8 cellular contexts compared by ENCODE assay signal in the genomic region with DNA sequence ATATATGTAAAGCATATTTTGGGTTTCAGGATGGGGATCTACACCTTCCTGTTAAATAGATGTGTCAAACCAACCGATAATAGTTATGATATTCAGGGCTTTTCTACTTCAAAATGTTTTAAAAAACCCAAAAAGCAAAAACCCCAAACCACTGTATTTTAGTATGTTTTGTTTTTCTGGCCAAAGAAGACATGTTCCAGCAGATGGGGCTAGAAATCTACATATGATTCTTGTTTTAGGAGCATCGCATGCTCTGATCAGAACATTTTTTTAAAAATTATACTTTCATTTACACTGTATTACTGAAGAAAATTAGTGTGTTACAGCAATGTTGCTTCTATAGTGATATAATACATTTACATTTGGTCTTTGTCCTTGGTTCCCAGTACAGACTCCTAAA. TPM values are rescaled to one million over a fixed set of nuclear protein-coding genes. Genes with fewer than 3 reads are reported as not detected.
A peak's percentile ranks its signal among the peaks of the same experiment; 100 is the strongest.
DNase-seq lines count a peak whose midpoint lies in the region; ATAC-seq, FAIRE-seq and TF ChIP-seq lines count a peak whose summit lies in the region.

No MANE protein-coding gene starts in this region.

- H3K36me3 ChIP-seq in cardiac muscle cell (no peaks in the 10 kb centered on the region), endothelial cell of umbilical vein (ENCODE audit: control insufficient read depth in 2 of 2, extremely low read depth in 1 of 2, insufficient read depth in 2 of 2, low read length in 2 of 2) (peaks cover 0 to 2% of the 10 kb centered on the region in 2 experiments), tibial artery (no peaks in the 10 kb centered on the region)

- intact Hi-C loops in Right ventricle myocardium superior (cut with DNase I), result no loop called here
- intact Hi-C loops in endothelial cell of umbilical vein (cut with micrococcal nuclease), result loop anchor here (2.0 kb wide), 1 partner anchor 36 kb away; no protein-coding TSS in a partner anchor
- intact Hi-C loops in tibial artery (cut with DNase I; ENCODE audit: low total_unique reads), result loop anchor here (5.0 kb wide), 1 partner anchor 36 kb away; no protein-coding TSS in a partner anchor
- intact Hi-C loops in left colon (cut with DNase I, micrococcal nuclease), result no loop called here

- ATAC-seq in Right ventricle myocardium superior (ENCODE audit: poor library complexity) (no peak), HG03442 (IDR thresholded peaks at IDR 0.05; ENCODE audit: unreplicated experiment) (peak; percentile 35), left colon (no peak)

- dilution Hi-C loops in endothelial cell of umbilical vein (cut with MboI; ENCODE audit: extremely low pct_ligation_motif_present, low sequenced_read_pairs), result no loop called here

- DNase-seq in cardiac muscle cell (ENCODE audit: low read depth in 1 of 2, low spot score in 1 of 2) (peak in 1 of 2 donors; percentile 60), Right ventricle myocardium superior (no peak), endothelial cell of umbilical vein (ENCODE audit: low read depth, low spot score) (peak; percentile 30), tibial artery (no peak), RWPE1 (ENCODE audit: low spot score) (no peak), left colon (no peak)
- DNase-seq in activated T-cell treated with anti-CD3 and anti-CD28 coated beads, Interleukin-2, amount 50 U/mL, for 48 hours, result no peak

- H3K9ac ChIP-seq in endothelial cell of umbilical vein (replicated peaks; ENCODE audit: extremely low read depth, insufficient read depth, low read length), result no peak overlapping the region

- CTCF ChIA-PET in endothelial cell of umbilical vein (lab: Charles Lee) (interaction anchor here (0.7 to 3.1 kb wide), 10 partner anchors 8 to 916 kb away, joined by 3 to 15 read pairs (median 3); partner anchors contain the start of gene RMND1), RWPE1 (lab: Yijun Ruan, JAX) (interaction anchor here (0.7 kb wide), 1 partner anchor 468 kb away, joined by 3 read pairs; no protein-coding TSS in a partner anchor)

- H3K27ac ChIP-seq in cardiac muscle cell, result no peak overlapping the region
- H3K27ac ChIP-seq in endothelial cell of umbilical vein (ENCODE audit: insufficient read depth, low read depth, low read length), result no peak overlapping the region
- H3K27ac ChIP-seq in tibial artery, result peak overlapping the region; percentile 69 to 74
- H3K27ac ChIP-seq in RWPE1, result no peak overlapping the region

- H3K4me1 ChIP-seq in cardiac muscle cell (ENCODE audit: low read depth) (no peaks in the 10 kb centered on the region), endothelial cell of umbilical vein (ENCODE audit: control insufficient read depth, extremely low read depth, insufficient read depth, low read length) (peaks cover 18% of the 10 kb centered on the region), tibial artery (peaks cover 0 to 95% (median 41%) of the 10 kb centered on the region in 4 donors)

- TF ChIP-seq POLR2A in endothelial cell of umbilical vein (IDR thresholded peaks at IDR 0.05; ENCODE audit: low read depth, low read length), result no peak

- H3K27me3 ChIP-seq in cardiac muscle cell (no peaks in the 10 kb centered on the region), endothelial cell of umbilical vein (ENCODE audit: control insufficient read depth in 2 of 2, insufficient read depth in 2 of 2, low read length in 2 of 2) (no peaks in the 10 kb centered on the region), tibial artery (no peaks in the 10 kb centered on the region)

- H3K79me2 ChIP-seq in endothelial cell of umbilical vein (ENCODE audit: control insufficient read depth, insufficient read depth, low read length), result peaks cover 16% of the 10 kb centered on the region

- POLR2A ChIA-PET in endothelial cell of umbilical vein (lab: Charles Lee) (no interaction called here), RWPE1 (lab: Yijun Ruan, JAX; ENCODE audit: low non-redundant PET) (no interaction called here)

- FAIRE-seq in endothelial cell of umbilical vein (lab: Jason Lieb, UNC), result no peak

- no peak overlapping the region for H2AFZ ChIP-seq in endothelial cell of umbilical vein (ENCODE audit: low read depth, low read length)

- no peaks in the 10 kb centered on the region for H3K9me1 ChIP-seq in endothelial cell of umbilical vein (replicated peaks; ENCODE audit: control insufficient read depth, extremely low read depth, insufficient read depth, low read length)

- H3K4me2 ChIP-seq in endothelial cell of umbilical vein (ENCODE audit: insufficient read depth, low read length), result no peak overlapping the region

- H3K9me3 ChIP-seq in cardiac muscle cell (ENCODE audit: low read depth) (no peaks in the 10 kb centered on the region), endothelial cell of umbilical vein (replicated peaks; ENCODE audit: control insufficient read depth, insufficient read depth, low read length) (no peaks in the 10 kb centered on the region), tibial artery (no peaks in the 10 kb centered on the region)

- TF ChIP-seq CTCF in cardiac muscle cell (IDR thresholded peaks at IDR 0.05; ENCODE audit: low read depth, low read length), result peak; percentile 50
- TF ChIP-seq CTCF in endothelial cell of umbilical vein (IDR thresholded peaks at IDR 0.05; ENCODE audit: extremely low read depth in 1 of 2, insufficient read depth in 1 of 2, low read depth in 1 of 2, low read length in 2 of 2), result peak in 1 of 2 donors; percentile 5
- peak; percentile 61 to 67 for TF ChIP-seq CTCF in tibial artery (IDR thresholded peaks at IDR 0.05)
- no peak for TF ChIP-seq CTCF in RWPE1 (conservative IDR thresholded peaks at IDR 0.05; ENCODE audit: low read depth)

- no peaks in the 10 kb centered on the region for H4K20me1 ChIP-seq in endothelial cell of umbilical vein (replicated peaks; ENCODE audit: control insufficient read depth, extremely low read depth, insufficient read depth, low read length)

- no peak overlapping the region for H3K4me3 ChIP-seq in cardiac muscle cell
- H3K4me3 ChIP-seq in endothelial cell of umbilical vein (replicated peaks in 1 of 3; ENCODE audit: insufficient read depth in 1 of 3, low read depth in 1 of 3, low read length in 3 of 3), result no peak overlapping the region
- H3K4me3 ChIP-seq in tibial artery, result peak overlapping the region; percentile 2 to 17

- no TSS peak for BruUV-seq in endothelial cell of umbilical vein (replicated peaks; lab: Mats Ljungman, UMichigan)

TF ChIP-seq in endothelial cell of umbilical vein, 7 proteins besides CTCF, POLR2A, EP300 and RAD21:
- no peak for TF ChIP-seq JUN (IDR thresholded peaks at IDR 0.05; ENCODE audit: borderline replicate concordance, insufficient read depth, insufficient read length, low read depth)
- TF ChIP-seq MAX (IDR thresholded peaks at IDR 0.05; ENCODE audit: insufficient read depth, insufficient read length), result no peak
- TF ChIP-seq GATA2 (IDR thresholded peaks at IDR 0.05; ENCODE audit: insufficient read depth, insufficient read length, low read depth, low read length), result no peak
- TF ChIP-seq POLR2AphosphoS5 (IDR thresholded peaks at IDR 0.05; ENCODE audit: insufficient read depth, low read depth, low read length), result no peak

RNA-seq across cellular contexts. Expression of gene RMND1, which starts 11.0 kb away (rescaled TPM):
- 12.2 and 17.2 TPM in 2 replicates for total RNA-seq in cardiac muscle cell
- polyA plus RNA-seq in cardiac muscle cell, result 19.3 and 21.4 TPM in 2 replicates
- total RNA-seq in Right ventricle myocardium superior, result 15.5 TPM
- total RNA-seq in endothelial cell of umbilical vein, result 17.2 and 21.4 TPM in 2 replicates
- 4.1 and 6.3 TPM in 2 replicates for polyA plus RNA-seq in endothelial cell of umbilical vein
- 11.2 and 12.4 TPM in 2 replicates for polyA plus RNA-seq in endothelial cell of umbilical vein (2011; cell fraction: cytosol; rRNA removed)
- polyA plus RNA-seq in endothelial cell of umbilical vein (2011; cell fraction: nucleus; rRNA removed), result 7.9 and 10.5 TPM in 2 replicates
- 16.0 and 22.0 TPM in 2 replicates for polyA plus RNA-seq in endothelial cell of umbilical vein (2012)
- 14.9 and 15.0 TPM in 2 replicates for polyA minus RNA-seq in endothelial cell of umbilical vein
- 5.6 TPM for polyA minus RNA-seq in endothelial cell of umbilical vein (2011; cell fraction: cytosol; rRNA and poly(A)+ RNA removed)
- 18.8 and 20.5 TPM in 2 replicates for polyA minus RNA-seq in endothelial cell of umbilical vein (2011; cell fraction: nucleus; rRNA and poly(A)+ RNA removed)
- total RNA-seq in left colon, result 10 to 100 TPM; 18.6 to 20.5 TPM

RNA-seq across cellular contexts. Expression of gene ZBTB2, which starts 49.6 kb away (rescaled TPM):
- total RNA-seq in cardiac muscle cell, result 7.7 and 9.9 TPM in 2 replicates
- 5.6 and 9.6 TPM in 2 replicates for polyA plus RNA-seq in cardiac muscle cell
- total RNA-seq in Right ventricle myocardium superior, result 4.1 TPM
- 13.1 and 13.6 TPM in 2 replicates for total RNA-seq in endothelial cell of umbilical vein
- 11.3 and 11.8 TPM in 2 replicates for polyA plus RNA-seq in endothelial cell of umbilical vein
- 13.3 and 15.3 TPM in 2 replicates for polyA plus RNA-seq in endothelial cell of umbilical vein (2011; cell fraction: cytosol; rRNA removed)
- 10.3 and 10.4 TPM in 2 replicates for polyA plus RNA-seq in endothelial cell of umbilical vein (2011; cell fraction: nucleus; rRNA removed)
- 8.1 and 13.4 TPM in 2 replicates for polyA plus RNA-seq in endothelial cell of umbilical vein (2012)
- 21.8 and 23.6 TPM in 2 replicates for polyA minus RNA-seq in endothelial cell of umbilical vein
- polyA minus RNA-seq in endothelial cell of umbilical vein (2011; cell fraction: cytosol; rRNA and poly(A)+ RNA removed), result 13.7 TPM
- polyA minus RNA-seq in endothelial cell of umbilical vein (2011; cell fraction: nucleus; rRNA and poly(A)+ RNA removed), result 6.4 and 8.0 TPM in 2 replicates
- 10 to 100 TPM in 1 of 2 donors, 1 to 10 TPM in 1; 9.9 to 10.8 TPM for total RNA-seq in left colon

RNA-seq across cellular contexts. Expression of gene CCDC170, which starts 52.9 kb away (rescaled TPM):
- total RNA-seq in cardiac muscle cell (0.03 and 0.14 TPM in 2 replicates), Right ventricle myocardium superior (0.65 TPM), endothelial cell of umbilical vein (0.07 and 0.53 TPM in 2 replicates), left colon (1 to 10 TPM in 1 of 2 donors, under 1 TPM in 1; 0.67 to 1.7 TPM)
- polyA plus RNA-seq in cardiac muscle cell (not detected in 2 replicates), endothelial cell of umbilical vein (0.13 and 0.21 TPM in 2 replicates)
- polyA plus RNA-seq in endothelial cell of umbilical vein (2011; cell fraction: cytosol; rRNA removed), result 0.12 and 0.14 TPM in 2 replicates
- polyA plus RNA-seq in endothelial cell of umbilical vein (2011; cell fraction: nucleus; rRNA removed), result 0.22 and 0.28 TPM in 2 replicates
- 0.39 and 0.71 TPM in 2 replicates for polyA plus RNA-seq in endothelial cell of umbilical vein (2012)
- 0.34 and 1.7 TPM in 2 replicates for polyA minus RNA-seq in endothelial cell of umbilical vein
- not detected for polyA minus RNA-seq in endothelial cell of umbilical vein (2011; cell fraction: cytosol; rRNA and poly(A)+ RNA removed)
- 0.14 TPM in 2 replicates for polyA minus RNA-seq in endothelial cell of umbilical vein (2011; cell fraction: nucleus; rRNA and poly(A)+ RNA removed)

Comparison
In these comparisons a context has a peak if more than half of its experiments do, and no peak if none do; other contexts are left out.
1. H3K27ac ChIP-seq: peak in tibial artery (2 of 2); none in cardiac muscle cell (single experiment), endothelial cell of umbilical vein (single experiment) and RWPE1 (single experiment).
2. H3K4me3 ChIP-seq: peak in tibial artery (2 of 2); none in cardiac muscle cell (single experiment) and endothelial cell of umbilical vein (0 of 3).
3. intact Hi-C loops: an anchor here in endothelial cell of umbilical vein (2.0 kb wide) and tibial artery (5.0 kb wide); none called in Right ventricle myocardium superior and left colon.